27 cellular contexts compared by ENCODE assay signal in genomic region chr15:41992151-41992802, GRCh38. TPM values are rescaled to one million over a fixed set of nuclear protein-coding genes. Genes with fewer than 3 reads are reported as not detected.
DNase-seq lines count a peak whose midpoint lies in the region; ATAC-seq, FAIRE-seq and TF ChIP-seq lines count a peak whose summit lies in the region.
"Had no signal": no experiment of that assay in that cellular context is flagged by ENCODE, and none has a peak within 500 bp of the region (broad histone marks: within the 10 kb centered on the region; RNA-seq: fewer than 3 reads in every experiment).

No MANE protein-coding gene starts in this region.

- CTCF ChIA-PET in HepG2 (lab: Yijun Ruan, JAX; ENCODE audit: low intra/inter-chr PET ratio, low total read pairs) = no interaction called here

- TF ChIP-seq POLR2A in right lobe of liver (IDR thresholded peaks at IDR 0.05) = no peak
- TF ChIP-seq POLR2A in HepG2 (IDR thresholded peaks at IDR 0.05; ENCODE audit: insufficient read depth in 1 of 2, low read depth in 2 of 2, low read length in 2 of 2) = no peak

- H3K27me3 Mint-ChIP-seq in glutamatergic neuron (ENCODE audit: unreplicated experiment) = peaks cover 5% of the 10 kb centered on the region

- peaks cover 3% of the 10 kb centered on the region for H3K9me3 Mint-ChIP-seq in glutamatergic neuron (ENCODE audit: unreplicated experiment)
- H3K9me3 Mint-ChIP-seq: CD4-positive, CD25-positive, alpha-beta regulatory T cell; CD8-positive, alpha-beta memory T cell; HFFc6 had no signal

- BruUV-seq in HepG2 (replicated peaks; lab: Mats Ljungman, UMichigan) = no TSS peak

- H3K4me1 ChIP-seq in right lobe of liver (no peaks in the 10 kb centered on the region), HepG2 (ENCODE audit: insufficient read depth, low read length) (peaks cover 13% of the 10 kb centered on the region)
- H3K4me1 ChIP-seq: BE2C had no signal

- H3K9me3 ChIP-seq in right lobe of liver (no peaks in the 10 kb centered on the region), HepG2 (ENCODE audit: low read length) (no peaks in the 10 kb centered on the region)
- H3K9me3 ChIP-seq: BE2C had no signal

- H3K36me3 ChIP-seq in right lobe of liver (no peaks in the 10 kb centered on the region), HepG2 (replicated peaks in 1 of 2; ENCODE audit: control insufficient read depth in 1 of 2, insufficient read depth in 2 of 2, low read length in 2 of 2) (no peaks in the 10 kb centered on the region)
- H3K36me3 ChIP-seq: BE2C had no signal

- peak in 2 of 3 donors; percentile 7 to 24 for DNase-seq in right lobe of liver
- no peak for DNase-seq in HepG2 (ENCODE audit: low spot score)
- DNase-seq in glutamatergic neuron = peak; percentile 8
- peak; percentile 72 for DNase-seq in posterior vena cava (ENCODE audit: low spot score)
- DNase-seq in pons (ENCODE audit: low spot score) = no peak
- DNase-seq in NCI-H510A (lab: John Stamatoyannopoulos, UW) = no peak
- DNase-seq in HCEC 1CT = no peak
- DNase-seq: ACHN; BE2C; C1 segment of cervical spinal cord; CD4-positive, CD25-positive, alpha-beta regulatory T cell; CD8-positive, alpha-beta memory T cell; COR-L47; DMS 273 treated with DMSO at 0.1 percent for 48 hours; DMS53; DND-41; EL; HFFc6; IMR-90 had no signal

- H3K4me1 Mint-ChIP-seq in glutamatergic neuron (ENCODE audit: low read depth, unreplicated experiment) = no peaks in the 10 kb centered on the region
- H3K4me1 Mint-ChIP-seq: CD4-positive, CD25-positive, alpha-beta regulatory T cell; CD8-positive, alpha-beta memory T cell had no signal

- H3K27ac ChIP-seq in right lobe of liver = no peak overlapping the region
- no peak overlapping the region for H3K27ac ChIP-seq in HepG2 (ENCODE audit: extremely low read length, insufficient read depth, low read length)
- H3K27ac ChIP-seq: HL-60 had no signal

- no peaks in the 10 kb centered on the region for H3K79me2 ChIP-seq in HepG2 (ENCODE audit: insufficient read depth, low read length)

- H4K20me1 ChIP-seq in HepG2 (ENCODE audit: insufficient read depth, low read length) = no peaks in the 10 kb centered on the region

- no peaks in the 10 kb centered on the region for H3K36me3 Mint-ChIP-seq in glutamatergic neuron (ENCODE audit: unreplicated experiment)
- H3K36me3 Mint-ChIP-seq: CD4-positive, CD25-positive, alpha-beta regulatory T cell; CD8-positive, alpha-beta memory T cell had no signal

- H3K4me3 Mint-ChIP-seq in glutamatergic neuron (ENCODE audit: unreplicated experiment) = no peak overlapping the region
- H3K4me3 Mint-ChIP-seq: CD4-positive, CD25-positive, alpha-beta regulatory T cell; CD8-positive, alpha-beta memory T cell; HFFc6 had no signal

- POLR2A ChIA-PET in HepG2 (lab: Yijun Ruan, JAX) = no interaction called here

- ATAC-seq in right lobe of liver (no peak), HepG2 (no peak)
- ATAC-seq: GM12878, HCT116 had no signal

- TF ChIP-seq CTCF in right lobe of liver (IDR thresholded peaks at IDR 0.05) (no peak), HepG2 (CRISPR knock-in tag; IDR thresholded peaks at IDR 0.05) (no peak), glutamatergic neuron (IDR thresholded peaks at IDR 0.05; ENCODE audit: partially characterized antibody, unreplicated experiment) (no peak)

- H3K4me3 ChIP-seq in right lobe of liver (no peak overlapping the region), HepG2 (replicated peaks in 1 of 3; ENCODE audit: insufficient read depth in 1 of 3, low read depth in 2 of 3, low read length in 3 of 3) (no peak overlapping the region)
- H3K4me3 ChIP-seq: GM12878 had no signal

- H3K4me2 ChIP-seq in HepG2 (ENCODE audit: low read depth, low read length) = no peak overlapping the region

- intact Hi-C loops in right lobe of liver (cut with DNase I) (loop anchor here in 1 of 2 donors (5.0 to 10.0 kb wide), 2 partner anchors 65 to 93 kb away; no protein-coding TSS in a partner anchor), HepG2 (cut with micrococcal nuclease; ENCODE audit: unreplicated experiment) (no loop called here), posterior vena cava (cut with DNase I) (loop anchor here (10.0 kb wide), 2 partner anchors 93 to 143 kb away; no protein-coding TSS in a partner anchor)

- in situ Hi-C loops in HepG2 (cut with HindIII; ENCODE audit: extremely low pct_ligation_motif_present, low pct_unique_long_range_greater_than_20kb) = no loop called here

- no peak overlapping the region for H3K9ac ChIP-seq in HepG2 (ENCODE audit: insufficient read depth, low read depth, low read length)

- no peak overlapping the region for H3K27ac Mint-ChIP-seq in glutamatergic neuron (ENCODE audit: unreplicated experiment)
- H3K27ac Mint-ChIP-seq: CD4-positive, CD25-positive, alpha-beta regulatory T cell; CD8-positive, alpha-beta memory T cell; HFFc6 had no signal

- H3K27me3 ChIP-seq in right lobe of liver = no peaks in the 10 kb centered on the region
- peaks cover 7 to 54% of the 10 kb centered on the region in 2 experiments; a peak in 3 of 5 replicates for H3K27me3 ChIP-seq in HepG2 (ENCODE audit: control insufficient read depth in 1 of 2, insufficient read depth in 2 of 2, low read length in 2 of 2)
- H3K27me3 ChIP-seq: BE2C had no signal

- TF ChIP-seq EP300 in HepG2 (IDR thresholded peaks at IDR 0.05; ENCODE audit: low read depth in 2 of 2, low read length in 2 of 2) = no peak
- TF ChIP-seq EP300 in HepG2 (CRISPR knock-in tag; IDR thresholded peaks at IDR 0.05; ENCODE audit: borderline replicate concordance) = no peak

- FAIRE-seq in HepG2 (lab: Jason Lieb, UNC) = no peak
- FAIRE-seq: A204.1, GM12878, GM19239 had no signal

- no peak for TF ChIP-seq RAD21 in HepG2 (CRISPR knock-in tag; IDR thresholded peaks at IDR 0.05)

- 69% methylated on average over 10 of the region's 18 CpGs for WGBS in right lobe of liver (ENCODE audit: insufficient coverage, low coverage, low lambda C conversion rate, missing lambda C conversion rate)
- WGBS in HepG2 (ENCODE audit: low lambda C conversion rate) = 33% methylated on average over 14 of the region's 18 CpGs

- H2AFZ ChIP-seq in HepG2 (ENCODE audit: low read length) = no peak overlapping the region

TF ChIP-seq in HepG2, 621 proteins besides CTCF, POLR2A, EP300 and RAD21 (continues in another document):
- no peak for TF ChIP-seq ZFP36L1 (CRISPR knock-in tag; IDR thresholded peaks at IDR 0.05)

RNA-seq across cellular contexts. Expression of gene EHD4, which starts 19.9 kb away (rescaled TPM):
- 10 to 100 TPM in 3 of 6 experiments, 1 to 10 TPM in 3; 4.7 to 21.5 (median 11.1) TPM for total RNA-seq in right lobe of liver
- total RNA-seq in HepG2 (2016; rRNA removed; fragmentation: Illumina TruSeq; extraction: Trizol) = 4.8 and 4.9 TPM in 2 replicates
- 0.97 and 1.0 TPM in 2 replicates for total RNA-seq in HepG2 (2016; cell fraction: cytosol; rRNA removed; fragmentation: Illumina TruSeq; extraction: Trizol; ENCODE audit: low read depth)
- total RNA-seq in HepG2 (2016; cell fraction: insoluble cytoplasmic fraction; rRNA removed; fragmentation: Illumina TruSeq; extraction: Trizol) = 4.7 and 4.8 TPM in 2 replicates
- total RNA-seq in HepG2 (2016; cell fraction: membrane; rRNA removed; fragmentation: Illumina TruSeq; extraction: Trizol) = 3.1 and 3.3 TPM in 2 replicates
- 2.8 and 3.3 TPM in 2 replicates for total RNA-seq in HepG2 (2016; cell fraction: nucleus; rRNA removed; fragmentation: Illumina TruSeq; extraction: Trizol)
- polyA plus RNA-seq in HepG2 (2011; rRNA removed) = 3.1 and 4.2 TPM in 2 replicates
- 3.3 and 3.5 TPM in 2 replicates for polyA plus RNA-seq in HepG2 (2011; cell fraction: cytosol; rRNA removed)
- polyA plus RNA-seq in HepG2 (2011; cell fraction: nucleus; rRNA removed) = 2.8 and 2.9 TPM in 2 replicates
- 1.7 and 3.1 TPM in 2 replicates for polyA plus RNA-seq in HepG2 (2012)
- polyA plus RNA-seq in HepG2 (2016; cell fraction: cytosol; fragmentation: Illumina TruSeq; extraction: Trizol; ENCODE audit: low read depth) = 0.84 and 1.1 TPM in 2 replicates
- polyA plus RNA-seq in HepG2 (2016; cell fraction: insoluble cytoplasmic fraction; fragmentation: Illumina TruSeq; extraction: Trizol; ENCODE audit: low read depth) = 4.5 and 4.7 TPM in 2 replicates
- polyA plus RNA-seq in HepG2 (2016; cell fraction: membrane; fragmentation: Illumina TruSeq; extraction: Trizol; ENCODE audit: low read depth) = 2.2 and 2.4 TPM in 2 replicates
- 2.2 and 2.6 TPM in 2 replicates for polyA plus RNA-seq in HepG2 (2016; cell fraction: nucleus; fragmentation: Illumina TruSeq; extraction: Trizol; ENCODE audit: insufficient read depth, low read depth)
- 10.8 and 22.1 TPM in 2 replicates for polyA minus RNA-seq in HepG2 (2011; rRNA and poly(A)+ RNA removed; ENCODE audit: low replicate concordance)
- 3.8 and 4.5 TPM in 2 replicates for polyA minus RNA-seq in HepG2 (2011; cell fraction: cytosol; rRNA and poly(A)+ RNA removed)
- polyA minus RNA-seq in HepG2 (2011; cell fraction: nucleus; rRNA and poly(A)+ RNA removed) = 5.9 and 6.2 TPM in 2 replicates
- 4.0 TPM for total RNA-seq in glutamatergic neuron (ENCODE audit: unreplicated experiment)
- 10 to 100 TPM; 21.3 to 22.5 TPM for total RNA-seq in posterior vena cava

RNA-seq across cellular contexts. Expression of gene PLA2G4E, which starts 28.6 kb away (rescaled TPM):
- total RNA-seq in right lobe of liver (not detected), HepG2 (2016; rRNA removed; fragmentation: Illumina TruSeq; extraction: Trizol) (not detected in 2 replicates), glutamatergic neuron (ENCODE audit: unreplicated experiment) (1.0 TPM), posterior vena cava (not detected)
- total RNA-seq in HepG2 (2016; cell fraction: cytosol; rRNA removed; fragmentation: Illumina TruSeq; extraction: Trizol; ENCODE audit: low read depth) = not detected in 2 replicates
- not detected in 2 replicates for total RNA-seq in HepG2 (2016; cell fraction: insoluble cytoplasmic fraction; rRNA removed; fragmentation: Illumina TruSeq; extraction: Trizol)
- not detected in 2 replicates for total RNA-seq in HepG2 (2016; cell fraction: membrane; rRNA removed; fragmentation: Illumina TruSeq; extraction: Trizol)
- not detected in 2 replicates for total RNA-seq in HepG2 (2016; cell fraction: nucleus; rRNA removed; fragmentation: Illumina TruSeq; extraction: Trizol)
- polyA plus RNA-seq in HepG2 (2011; rRNA removed) = 0.01 TPM in 1 of 2 replicates, not detected in the other
- polyA plus RNA-seq in HepG2 (2011; cell fraction: cytosol; rRNA removed) = not detected in 2 replicates
- polyA plus RNA-seq in HepG2 (2011; cell fraction: nucleus; rRNA removed) = not detected in 2 replicates
- polyA plus RNA-seq in HepG2 (2012) = not detected in 2 replicates
- not detected in 2 replicates for polyA plus RNA-seq in HepG2 (2016; cell fraction: cytosol; fragmentation: Illumina TruSeq; extraction: Trizol; ENCODE audit: low read depth)
- polyA plus RNA-seq in HepG2 (2016; cell fraction: insoluble cytoplasmic fraction; fragmentation: Illumina TruSeq; extraction: Trizol; ENCODE audit: low read depth) = not detected in 2 replicates
- polyA plus RNA-seq in HepG2 (2016; cell fraction: membrane; fragmentation: Illumina TruSeq; extraction: Trizol; ENCODE audit: low read depth) = not detected in 2 replicates
- polyA plus RNA-seq in HepG2 (2016; cell fraction: nucleus; fragmentation: Illumina TruSeq; extraction: Trizol; ENCODE audit: insufficient read depth, low read depth) = not detected in 2 replicates
- polyA minus RNA-seq in HepG2 (2011; rRNA and poly(A)+ RNA removed; ENCODE audit: low replicate concordance) = not detected in 2 replicates
- polyA minus RNA-seq in HepG2 (2011; cell fraction: cytosol; rRNA and poly(A)+ RNA removed) = not detected in 2 replicates
- polyA minus RNA-seq in HepG2 (2011; cell fraction: nucleus; rRNA and poly(A)+ RNA removed) = not detected in 2 replicates
- total RNA-seq: CD4-positive, CD25-positive, alpha-beta regulatory T cell; CD8-positive, alpha-beta memory T cell; G401; H4; HFFc6; HT1080; IMR-90 had no signal
- polyA plus RNA-seq: CD4-positive, CD25-positive, alpha-beta regulatory T cell; CD8-positive, alpha-beta memory T cell; IMR-90 had no signal

Comparison
In these comparisons a context has a peak if more than half of its experiments do, and no peak if none do; other contexts are left out.
1. DNase-seq: peak in right lobe of liver (2 of 3), glutamatergic neuron (single experiment) and posterior vena cava (single experiment); none in HepG2 (single experiment), pons (single experiment), NCI-H510A (single experiment) and HCEC 1CT (single experiment).